In the genomic region with DNA sequence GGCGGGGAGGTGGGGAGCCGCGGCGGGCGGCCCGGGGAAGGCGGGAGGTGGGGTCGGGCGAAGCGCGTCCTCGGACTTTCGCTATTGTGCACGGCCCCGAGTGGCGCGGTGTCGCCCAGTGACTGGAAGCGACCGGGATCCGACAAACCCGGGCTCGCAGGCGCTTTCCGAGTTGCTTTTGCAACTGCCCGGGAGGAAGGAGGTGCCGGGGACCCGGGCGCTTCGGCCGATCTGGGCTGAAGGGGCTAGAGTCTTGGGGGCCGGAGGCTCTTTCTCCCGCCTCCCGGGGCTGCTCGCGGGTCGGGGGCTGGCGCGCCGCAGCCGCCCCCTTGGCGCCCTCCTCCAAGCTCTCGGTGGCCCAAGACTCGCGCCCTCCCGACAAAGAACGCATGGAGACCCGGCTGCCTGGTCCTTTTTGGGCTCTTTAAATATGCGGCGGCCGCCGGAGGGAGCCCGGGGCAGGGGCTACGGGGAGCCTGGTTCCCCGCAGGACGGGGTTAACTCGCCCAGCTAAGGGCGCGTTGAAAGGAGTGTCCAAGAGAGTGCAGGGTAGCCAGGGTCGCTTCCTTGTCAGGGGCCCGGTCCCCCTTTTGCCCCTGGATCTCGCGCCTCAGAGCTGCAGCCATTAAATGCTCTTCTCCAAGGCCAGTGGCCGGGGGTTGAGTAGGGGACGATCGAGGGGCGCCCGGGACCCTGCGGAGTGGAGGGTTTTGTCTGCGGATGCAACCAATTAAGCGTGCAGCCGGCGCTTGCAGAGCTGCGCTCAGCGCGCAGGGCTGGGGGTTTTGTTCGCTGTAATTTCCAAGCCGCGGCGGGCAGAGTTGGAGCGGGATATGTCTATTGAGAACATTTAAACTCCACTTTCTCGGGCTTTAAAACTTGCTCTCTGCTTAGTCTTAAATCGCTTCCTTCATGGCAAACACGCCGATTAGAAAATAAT, we compare ENCODE assay signal across 8 cellular contexts. TPM values are rescaled to one million over a fixed set of nuclear protein-coding genes. Genes with fewer than 3 reads are reported as not detected.
A peak's percentile ranks its signal among the peaks of the same experiment; 100 is the strongest.
DNase-seq lines count a peak whose midpoint lies in the region; ATAC-seq, FAIRE-seq and TF ChIP-seq lines count a peak whose summit lies in the region.

No MANE protein-coding gene starts in this region.

- peak overlapping the region; percentile 59 for H3K4me3 ChIP-seq in mucosa of descending colon

- DNase-seq in NCI-H1417 (lab: John Stamatoyannopoulos, UW) (peak in 2 of 3 experiments; percentile 39 to 47), NCI-H1417 treated with DMSO at 0.1 percent for 48 hours (lab: John Stamatoyannopoulos, UW) (no peak), NCI-H748 (lab: John Stamatoyannopoulos, UW; ENCODE audit: unreplicated experiment) (peak; percentile 56), endothelial cell (ENCODE audit: low spot score) (peak; percentile 60), mucosa of descending colon (peak; percentile 38 to 74 (median 63)), RCC 7860 (ENCODE audit: low spot score) (no peak)

- TF ChIP-seq CTCF in endothelial cell (IDR thresholded peaks at IDR 0.05; ENCODE audit: unreplicated experiment) (no peak), mucosa of descending colon (IDR thresholded peaks at IDR 0.05) (no peak)

- peaks cover 12% of the 10 kb centered on the region for H3K27me3 Mint-ChIP-seq in endothelial cell (ENCODE audit: unreplicated experiment)

- H3K27ac Mint-ChIP-seq in endothelial cell (ENCODE audit: unreplicated experiment) = peak overlapping the region; percentile 85

- peaks cover 11% of the 10 kb centered on the region for H3K4me1 ChIP-seq in mucosa of descending colon (ENCODE audit: low read depth)

- ATAC-seq in mucosa of descending colon = peak; percentile 40
- no peak for ATAC-seq in GM19467 (IDR thresholded peaks at IDR 0.05; ENCODE audit: unreplicated experiment)
- ATAC-seq in GM18909 (IDR thresholded peaks at IDR 0.05; ENCODE audit: poor library complexity, unreplicated experiment) = no peak

- H3K4me3 Mint-ChIP-seq in endothelial cell (ENCODE audit: unreplicated experiment) = peak overlapping the region; percentile 95

- H3K9me3 Mint-ChIP-seq in endothelial cell (ENCODE audit: unreplicated experiment) = no peaks in the 10 kb centered on the region

- FAIRE-seq in RCC 7860 (lab: Jason Lieb, UNC) = no peak

- intact Hi-C loops in mucosa of descending colon (cut with DNase I, micrococcal nuclease) = no loop called here

- peaks cover 35% of the 10 kb centered on the region for H3K4me1 Mint-ChIP-seq in endothelial cell (ENCODE audit: unreplicated experiment)

- no peaks in the 10 kb centered on the region for H3K9me3 ChIP-seq in mucosa of descending colon

- peaks cover 4% of the 10 kb centered on the region for H3K36me3 Mint-ChIP-seq in endothelial cell (ENCODE audit: low read depth, unreplicated experiment)

- H3K36me3 ChIP-seq in mucosa of descending colon (ENCODE audit: low read depth) = no peaks in the 10 kb centered on the region

RNA-seq across cellular contexts. Expression of a gene that starts 1.6 kb away (rescaled TPM):
- total RNA-seq in endothelial cell (ENCODE audit: unreplicated experiment) (89.6 TPM), mucosa of descending colon (10 to 100 TPM in 1 of 3 donors, 1 to 10 TPM in 2; 4.9 to 15.8 (median 7.3) TPM)

Comparison
In these comparisons a context has a peak if more than half of its experiments do, and no peak if none do; other contexts are left out.
1. DNase-seq: peak in NCI-H1417 (2 of 3), NCI-H748 (single experiment), endothelial cell (single experiment) and mucosa of descending colon (3 of 3); none in NCI-H1417 treated with DMSO at 0.1 percent for 48 hours (single experiment) and RCC 7860 (single experiment).